In the genomic region with DNA sequence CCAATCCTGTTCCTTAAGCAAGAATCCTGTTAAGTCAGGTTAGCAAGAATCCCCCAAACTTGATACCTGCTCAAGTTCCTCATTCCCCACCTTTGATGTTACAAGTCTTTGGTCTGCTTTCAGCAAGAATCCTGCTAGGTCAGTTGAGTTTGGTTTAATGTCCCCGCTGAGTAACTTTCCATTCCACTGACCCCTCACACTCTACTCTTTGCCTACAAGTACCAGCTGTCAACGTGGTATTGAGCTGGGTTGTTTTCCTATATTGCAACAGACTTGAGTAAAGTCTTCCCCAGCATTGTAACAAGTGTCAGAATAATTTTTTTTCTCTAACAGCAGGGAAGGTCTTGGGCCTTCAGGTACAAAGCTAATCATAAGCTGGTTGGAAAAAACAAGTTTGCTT, we compare ENCODE assay signal across 1 cellular context.
TF ChIP-seq lines count a peak whose summit lies in the region.

No MANE protein-coding gene starts in this region.

TF ChIP-seq in HepG2, 621 proteins besides CTCF, POLR2A, EP300 and RAD21 (continued from another document):
- TF ChIP-seq, protein P1, sequence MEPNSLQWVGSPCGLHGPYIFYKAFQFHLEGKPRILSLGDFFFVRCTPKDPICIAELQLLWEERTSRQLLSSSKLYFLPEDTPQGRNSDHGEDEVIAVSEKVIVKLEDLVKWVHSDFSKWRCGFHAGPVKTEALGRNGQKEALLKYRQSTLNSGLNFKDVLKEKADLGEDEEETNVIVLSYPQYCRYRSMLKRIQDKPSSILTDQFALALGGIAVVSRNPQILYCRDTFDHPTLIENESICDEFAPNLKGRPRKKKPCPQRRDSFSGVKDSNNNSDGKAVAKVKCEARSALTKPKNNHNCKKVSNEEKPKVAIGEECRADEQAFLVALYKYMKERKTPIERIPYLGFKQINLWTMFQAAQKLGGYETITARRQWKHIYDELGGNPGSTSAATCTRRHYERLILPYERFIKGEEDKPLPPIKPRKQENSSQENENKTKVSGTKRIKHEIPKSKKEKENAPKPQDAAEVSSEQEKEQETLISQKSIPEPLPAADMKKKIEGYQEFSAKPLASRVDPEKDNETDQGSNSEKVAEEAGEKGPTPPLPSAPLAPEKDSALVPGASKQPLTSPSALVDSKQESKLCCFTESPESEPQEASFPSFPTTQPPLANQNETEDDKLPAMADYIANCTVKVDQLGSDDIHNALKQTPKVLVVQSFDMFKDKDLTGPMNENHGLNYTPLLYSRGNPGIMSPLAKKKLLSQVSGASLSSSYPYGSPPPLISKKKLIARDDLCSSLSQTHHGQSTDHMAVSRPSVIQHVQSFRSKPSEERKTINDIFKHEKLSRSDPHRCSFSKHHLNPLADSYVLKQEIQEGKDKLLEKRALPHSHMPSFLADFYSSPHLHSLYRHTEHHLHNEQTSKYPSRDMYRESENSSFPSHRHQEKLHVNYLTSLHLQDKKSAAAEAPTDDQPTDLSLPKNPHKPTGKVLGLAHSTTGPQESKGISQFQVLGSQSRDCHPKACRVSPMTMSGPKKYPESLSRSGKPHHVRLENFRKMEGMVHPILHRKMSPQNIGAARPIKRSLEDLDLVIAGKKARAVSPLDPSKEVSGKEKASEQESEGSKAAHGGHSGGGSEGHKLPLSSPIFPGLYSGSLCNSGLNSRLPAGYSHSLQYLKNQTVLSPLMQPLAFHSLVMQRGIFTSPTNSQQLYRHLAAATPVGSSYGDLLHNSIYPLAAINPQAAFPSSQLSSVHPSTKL (CRISPR knock-in tag; IDR thresholded peaks at IDR 0.05), result peak; percentile 62; the same call in 1 of the 2 replicates
- no peak for TF ChIP-seq SOX6 (IDR thresholded peaks at IDR 0.05)
- TF ChIP-seq SOX6 (CRISPR knock-in tag; IDR thresholded peaks at IDR 0.05), result peak; percentile 55
- TF ChIP-seq ZMYM4 (CRISPR knock-in tag; IDR thresholded peaks at IDR 0.05), result peak; percentile 77
- peak; percentile 44 for TF ChIP-seq HNF4A (CRISPR knock-in tag; IDR thresholded peaks at IDR 0.05)
- peak; percentile 38; the same call in 1 of the 2 replicates for TF ChIP-seq MED1 (CRISPR knock-in tag; IDR thresholded peaks at IDR 0.05)
- TF ChIP-seq, protein P2, sequence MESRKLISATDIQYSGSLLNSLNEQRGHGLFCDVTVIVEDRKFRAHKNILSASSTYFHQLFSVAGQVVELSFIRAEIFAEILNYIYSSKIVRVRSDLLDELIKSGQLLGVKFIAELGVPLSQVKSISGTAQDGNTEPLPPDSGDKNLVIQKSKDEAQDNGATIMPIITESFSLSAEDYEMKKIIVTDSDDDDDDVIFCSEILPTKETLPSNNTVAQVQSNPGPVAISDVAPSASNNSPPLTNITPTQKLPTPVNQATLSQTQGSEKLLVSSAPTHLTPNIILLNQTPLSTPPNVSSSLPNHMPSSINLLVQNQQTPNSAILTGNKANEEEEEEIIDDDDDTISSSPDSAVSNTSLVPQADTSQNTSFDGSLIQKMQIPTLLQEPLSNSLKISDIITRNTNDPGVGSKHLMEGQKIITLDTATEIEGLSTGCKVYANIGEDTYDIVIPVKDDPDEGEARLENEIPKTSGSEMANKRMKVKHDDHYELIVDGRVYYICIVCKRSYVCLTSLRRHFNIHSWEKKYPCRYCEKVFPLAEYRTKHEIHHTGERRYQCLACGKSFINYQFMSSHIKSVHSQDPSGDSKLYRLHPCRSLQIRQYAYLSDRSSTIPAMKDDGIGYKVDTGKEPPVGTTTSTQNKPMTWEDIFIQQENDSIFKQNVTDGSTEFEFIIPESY (CRISPR knock-in tag; IDR thresholded peaks at IDR 0.05), result 0 out of 2 replicates have a peak, but pooled peaks have one; percentile 36
- TF ChIP-seq, protein P3, sequence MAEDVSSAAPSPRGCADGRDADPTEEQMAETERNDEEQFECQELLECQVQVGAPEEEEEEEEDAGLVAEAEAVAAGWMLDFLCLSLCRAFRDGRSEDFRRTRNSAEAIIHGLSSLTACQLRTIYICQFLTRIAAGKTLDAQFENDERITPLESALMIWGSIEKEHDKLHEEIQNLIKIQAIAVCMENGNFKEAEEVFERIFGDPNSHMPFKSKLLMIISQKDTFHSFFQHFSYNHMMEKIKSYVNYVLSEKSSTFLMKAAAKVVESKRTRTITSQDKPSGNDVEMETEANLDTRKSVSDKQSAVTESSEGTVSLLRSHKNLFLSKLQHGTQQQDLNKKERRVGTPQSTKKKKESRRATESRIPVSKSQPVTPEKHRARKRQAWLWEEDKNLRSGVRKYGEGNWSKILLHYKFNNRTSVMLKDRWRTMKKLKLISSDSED (CRISPR knock-in tag; IDR thresholded peaks at IDR 0.05), result no peak
- no peak for TF ChIP-seq HNRNPUL1 (IDR thresholded peaks at IDR 0.05; ENCODE audit: low read depth, low read length)
- TF ChIP-seq ZNF510 (CRISPR knock-in tag; IDR thresholded peaks at IDR 0.05; ENCODE audit: low read depth), result no peak
- TF ChIP-seq ZNF720 (CRISPR knock-in tag; IDR thresholded peaks at IDR 0.05), result no peak
- 0 out of 2 replicates have a peak, but pooled peaks have one; percentile 59 for TF ChIP-seq SSRP1 (CRISPR knock-in tag; IDR thresholded peaks at IDR 0.05)
- no peak for TF ChIP-seq HNRNPL (IDR thresholded peaks at IDR 0.05; ENCODE audit: low read depth, low read length)
- peak; percentile 64 for TF ChIP-seq POGZ (CRISPR knock-in tag; IDR thresholded peaks at IDR 0.05)
- TF ChIP-seq KLF12 (CRISPR knock-in tag; IDR thresholded peaks at IDR 0.05; ENCODE audit: borderline replicate concordance), result no peak
- TF ChIP-seq, protein P4, sequence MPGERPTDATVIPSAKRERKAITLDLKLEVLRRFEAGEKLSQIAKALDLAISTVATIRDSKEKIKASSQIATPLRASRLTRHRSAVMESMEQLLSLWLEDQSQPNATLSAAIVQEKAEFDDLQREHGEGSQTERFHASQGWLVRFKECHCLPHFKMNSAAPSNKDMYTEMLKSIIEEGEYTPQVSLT (CRISPR knock-in tag; IDR thresholded peaks at IDR 0.05; ENCODE audit: borderline replicate concordance, low read depth), result no peak
- TF ChIP-seq CEBPG (CRISPR knock-in tag; IDR thresholded peaks at IDR 0.05), result peak; percentile 86
- peak; percentile 22; the same call in 1 of the 2 replicates for TF ChIP-seq RXRB (CRISPR knock-in tag; IDR thresholded peaks at IDR 0.05; ENCODE audit: borderline replicate concordance)
- TF ChIP-seq NR2F6 (IDR thresholded peaks at IDR 0.05), result 0 out of 2 replicates have a peak, but pooled peaks have one; percentile 17
- TF ChIP-seq NR2F6 (CRISPR knock-in tag; IDR thresholded peaks at IDR 0.05), result 0 out of 2 replicates have a peak, but pooled peaks have one; percentile 19
- TF ChIP-seq THAP11 (CRISPR knock-in tag; IDR thresholded peaks at IDR 0.05), result peak; percentile 61
- no peak for TF ChIP-seq NFKB2 (CRISPR knock-in tag; IDR thresholded peaks at IDR 0.05; ENCODE audit: borderline replicate concordance)
- TF ChIP-seq CREM (IDR thresholded peaks at IDR 0.05), result peak; percentile 26; the same call in 1 of the 2 replicates
- TF ChIP-seq CREM (CRISPR knock-in tag; IDR thresholded peaks at IDR 0.05), result no peak
- TF ChIP-seq, protein P5, sequence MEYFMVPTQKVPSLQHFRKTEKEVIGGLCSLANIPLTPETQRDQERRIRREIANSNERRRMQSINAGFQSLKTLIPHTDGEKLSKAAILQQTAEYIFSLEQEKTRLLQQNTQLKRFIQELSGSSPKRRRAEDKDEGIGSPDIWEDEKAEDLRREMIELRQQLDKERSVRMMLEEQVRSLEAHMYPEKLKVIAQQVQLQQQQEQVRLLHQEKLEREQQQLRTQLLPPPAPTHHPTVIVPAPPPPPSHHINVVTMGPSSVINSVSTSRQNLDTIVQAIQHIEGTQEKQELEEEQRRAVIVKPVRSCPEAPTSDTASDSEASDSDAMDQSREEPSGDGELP (IDR thresholded peaks at IDR 0.05; ENCODE audit: borderline replicate concordance, low read depth), result peak; percentile 79
